Comparison of ENCODE assay signal across 8 cellular contexts in genomic region chr19:56393119-56394012, GRCh38. TPM values are rescaled to one million over a fixed set of nuclear protein-coding genes. Genes with fewer than 3 reads are reported as not detected.
DNase-seq lines count a peak whose midpoint lies in the region; ATAC-seq lines count a peak whose summit lies in the region.

Gene ZNF582, minus strand, starts transcription at chr19:56393534. Its CDS starts 1,782 bp downstream, at chr19:56391752.

- H3K9me3 ChIP-seq in effector memory CD4-positive, alpha-beta T cell (ENCODE audit: control insufficient read depth, low read length) = peaks cover 8% of the 10 kb centered on the region

- ATAC-seq in GM18861 (IDR thresholded peaks at IDR 0.05; ENCODE audit: unreplicated experiment) = peak; percentile 85
- peak; percentile 95 for ATAC-seq in HG03135 (IDR thresholded peaks at IDR 0.05; ENCODE audit: unreplicated experiment)
- ATAC-seq in activated CD8-positive, alpha-beta T cell treated with anti-CD3 and anti-CD28 coated beads, Interleukin-2, amount 10 ng/mL, durations not matched to agents 7 days and 5 days = peak; percentile 99

- POLR2A ChIA-PET in activated CD8-positive, alpha-beta T cell treated with anti-CD3 and anti-CD28 coated beads, Interleukin-2, amount 10 ng/mL, durations not matched to agents 7 days and 5 days (lab: Charles Lee) = interaction anchor here (2.3 kb wide), 1 partner anchor 10 kb away, joined by 10 read pairs; the partner anchor contains the start of gene ZNF583

- H3K79me2 ChIP-seq in ACC112 (ENCODE audit: control insufficient read depth, insufficient read depth, low read length, unreplicated experiment) = no peaks in the 10 kb centered on the region

- peak within 1 kb of the TSS; percentile 79 for H3K4me3 ChIP-seq in ACC112 (ENCODE audit: low read depth, low read length)
- peak within 1 kb of the TSS; percentile 72 for H3K4me3 ChIP-seq in effector memory CD4-positive, alpha-beta T cell (ENCODE audit: insufficient read depth, low read depth, low read length, poor library complexity, severe bottlenecking)

- CTCF ChIA-PET in activated CD8-positive, alpha-beta T cell treated with anti-CD3 and anti-CD28 coated beads, Interleukin-2, amount 10 ng/mL, durations not matched to agents 7 days and 5 days (lab: Charles Lee) = interaction anchor here (1.0 to 2.6 kb wide), 5 partner anchors 11 to 112 kb away, joined by 3 to 9 read pairs (median 5); partner anchors contain the start of gene ZNF583

- peak within 1 kb of the TSS; percentile 93 for H3K27ac Mint-ChIP-seq in activated CD8-positive, alpha-beta T cell treated with anti-CD3 and anti-CD28 coated beads, Interleukin-2, amount 10 ng/mL, durations not matched to agents 7 days and 5 days

- DNase-seq in NCI-H446 treated with DMSO at 0.1 percent for 48 hours (lab: John Stamatoyannopoulos, UW) (peak; percentile 11), lung microvascular endothelial cell (ENCODE audit: low read depth in 2 of 2) (peak; percentile 97 to 98)
- peak; percentile 96 for DNase-seq in activated CD8-positive, alpha-beta T cell treated with anti-CD3 and anti-CD28 coated beads, Interleukin-2, amount 10 ng/mL, durations not matched to agents 7 days and 5 days
- DNase-seq in effector memory CD4-positive, alpha-beta T cell = peak; percentile 76 to 85 (median 79)
- DNase-seq in stimulated activated CD4-positive, alpha-beta T cell treated with anti-CD3 and anti-CD28 coated beads, TNF-alpha, amount 100 ng/mL, for 4 hours (ENCODE audit: low read depth in 3 of 3) = peak; percentile 77 to 87 (median 85)

- H3K4me3 Mint-ChIP-seq in activated CD8-positive, alpha-beta T cell treated with anti-CD3 and anti-CD28 coated beads, Interleukin-2, amount 10 ng/mL, durations not matched to agents 7 days and 5 days = peak within 1 kb of the TSS; percentile 93

- peaks cover 46% of the 10 kb centered on the region for H3K9me3 Mint-ChIP-seq in activated CD8-positive, alpha-beta T cell treated with anti-CD3 and anti-CD28 coated beads, Interleukin-2, amount 10 ng/mL, durations not matched to agents 7 days and 5 days (ENCODE audit: insufficient read depth)

- H3K27ac ChIP-seq in ACC112 (ENCODE audit: low read depth, low read length) = peak within 1 kb of the TSS; percentile 65
- peak within 1 kb of the TSS; percentile 87 for H3K27ac ChIP-seq in effector memory CD4-positive, alpha-beta T cell (ENCODE audit: insufficient read depth, low read length, poor library complexity, severe bottlenecking)

- H2AFZ ChIP-seq in ACC112 (ENCODE audit: low read length, unreplicated experiment) = peak within 1 kb of the TSS; percentile 67

- H3K36me3 Mint-ChIP-seq in activated CD8-positive, alpha-beta T cell treated with anti-CD3 and anti-CD28 coated beads, Interleukin-2, amount 10 ng/mL, durations not matched to agents 7 days and 5 days (ENCODE audit: low read depth) = peaks cover 58% of the 10 kb centered on the region

- no peaks in the 10 kb centered on the region for H3K4me1 ChIP-seq in ACC112 (ENCODE audit: control insufficient read depth, insufficient read depth, low read length, unreplicated experiment)
- no peaks in the 10 kb centered on the region for H3K4me1 ChIP-seq in effector memory CD4-positive, alpha-beta T cell (ENCODE audit: control insufficient read depth, insufficient read depth, low read length, poor library complexity, severe bottlenecking)

- H3K36me3 ChIP-seq in ACC112 (ENCODE audit: insufficient read depth, low read length) = peaks cover 11% of the 10 kb centered on the region; the same call in 1 of the 2 replicates
- H3K36me3 ChIP-seq in effector memory CD4-positive, alpha-beta T cell (ENCODE audit: control insufficient read depth, insufficient read depth, low read length) = peaks cover 16% of the 10 kb centered on the region

- peaks cover 12% of the 10 kb centered on the region for H3K4me1 Mint-ChIP-seq in activated CD8-positive, alpha-beta T cell treated with anti-CD3 and anti-CD28 coated beads, Interleukin-2, amount 10 ng/mL, durations not matched to agents 7 days and 5 days (ENCODE audit: low read depth)

- no peaks in the 10 kb centered on the region for H3K27me3 Mint-ChIP-seq in activated CD8-positive, alpha-beta T cell treated with anti-CD3 and anti-CD28 coated beads, Interleukin-2, amount 10 ng/mL, durations not matched to agents 7 days and 5 days (ENCODE audit: low read depth)

- H3K27me3 ChIP-seq in ACC112 (ENCODE audit: insufficient read depth, low read length) = no peaks in the 10 kb centered on the region
- no peaks in the 10 kb centered on the region for H3K27me3 ChIP-seq in effector memory CD4-positive, alpha-beta T cell (replicated peaks; ENCODE audit: control insufficient read depth, insufficient read depth, low read length, poor library complexity, severe bottlenecking)

RNA-seq across cellular contexts. Expression of gene ZNF582, which starts in this region (rescaled TPM):
- 1 to 10 TPM; 2.8 to 3.3 TPM for total RNA-seq in activated CD8-positive, alpha-beta T cell treated with anti-CD3 and anti-CD28 coated beads, Interleukin-2, amount 10 ng/mL, durations not matched to agents 7 days and 5 days
- total RNA-seq in lung microvascular endothelial cell = 2.0 and 4.0 TPM in 2 replicates

Comparison
In these comparisons a context has a peak if more than half of its experiments do, and no peak if none do; other contexts are left out.
1. Peak in every context shown above with its lines: DNase-seq, ATAC-seq, H3K4me3 ChIP-seq and H3K27ac ChIP-seq.
2. DNase-seq: peak in every context shown above with its lines; median percentile 98 in lung microvascular endothelial cell; 96 in activated CD8-positive, alpha-beta T cell treated with anti-CD3 and anti-CD28 coated beads, Interleukin-2, amount 10 ng/mL, durations not matched to agents 7 days and 5 days; 85 in stimulated activated CD4-positive, alpha-beta T cell treated with anti-CD3 and anti-CD28 coated beads, TNF-alpha, amount 100 ng/mL, for 4 hours; 79 in effector memory CD4-positive, alpha-beta T cell; 11 in NCI-H446 treated with DMSO at 0.1 percent for 48 hours.